14 cellular contexts compared by ENCODE assay signal in the genomic region with DNA sequence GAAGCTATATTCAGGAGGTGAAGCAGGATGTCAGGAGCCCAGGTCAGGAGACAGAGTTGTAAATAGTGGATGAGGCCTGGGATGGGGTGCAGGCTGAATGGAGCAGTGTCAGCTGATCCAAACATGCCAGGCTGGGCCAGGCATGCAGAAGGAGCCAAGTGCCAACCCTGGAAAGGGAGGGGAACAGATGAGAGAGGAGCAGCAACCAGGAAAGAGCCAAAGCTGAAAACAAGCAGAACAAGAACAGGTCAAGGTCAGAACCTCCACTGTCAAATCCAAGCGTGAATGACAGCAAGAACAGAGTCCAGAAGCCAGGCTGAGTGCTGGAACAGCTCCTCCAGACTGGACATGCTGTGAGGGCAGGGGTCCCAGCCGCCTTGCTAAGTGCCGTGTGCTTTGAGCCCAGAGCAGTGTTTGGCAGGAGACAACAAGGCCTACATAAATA. TPM values are rescaled to one million over a fixed set of nuclear protein-coding genes. Genes with fewer than 3 reads are reported as not detected.
DNase-seq lines count a peak whose midpoint lies in the region; ATAC-seq and TF ChIP-seq lines count a peak whose summit lies in the region.
"Had no signal": no experiment of that assay in that cellular context is flagged by ENCODE, and none has a peak within 500 bp of the region (broad histone marks: within the 10 kb centered on the region; RNA-seq: fewer than 3 reads in every experiment).

No MANE protein-coding gene starts in this region.

- intact Hi-C loops in left ventricle myocardium inferior (cut with micrococcal nuclease) (no loop called here), ovary (cut with DNase I) (no loop called here)

- H3K4me1 ChIP-seq in left ventricle myocardium inferior: peaks cover 14% of the 10 kb centered on the region
- H3K4me1 ChIP-seq in ovary (ENCODE audit: insufficient read depth): peaks cover 5% of the 10 kb centered on the region
- H3K4me1 ChIP-seq: SJCRH30 had no signal

- H3K27ac Mint-ChIP-seq in neural crest cell (ENCODE audit: unreplicated experiment) (peak overlapping the region; percentile 59), type B pancreatic cell (peak overlapping the region; percentile 29)
- H3K27ac Mint-ChIP-seq: mesothelial cell of epicardium had no signal

- peaks cover 13% of the 10 kb centered on the region for H3K9me3 ChIP-seq in left ventricle myocardium inferior (replicated peaks)
- no peaks in the 10 kb centered on the region for H3K9me3 ChIP-seq in ovary
- H3K9me3 ChIP-seq: SJCRH30 had no signal

- H3K36me3 ChIP-seq in left ventricle myocardium inferior: no peaks in the 10 kb centered on the region
- H3K36me3 ChIP-seq in ovary: no peaks in the 10 kb centered on the region
- H3K36me3 ChIP-seq: SJCRH30 had no signal

- no peak overlapping the region for H3K4me3 ChIP-seq in left ventricle myocardium inferior
- no peak overlapping the region for H3K4me3 ChIP-seq in ovary
- H3K4me3 ChIP-seq: SJCRH30 had no signal

- ATAC-seq in GM21528 (IDR thresholded peaks at IDR 0.05; ENCODE audit: low FRiP score, unreplicated experiment) (no peak), HG03108 (IDR thresholded peaks at IDR 0.05; ENCODE audit: unreplicated experiment) (no peak)

- TF ChIP-seq POLR2A in ovary (IDR thresholded peaks at IDR 0.05): no peak

- H3K27me3 ChIP-seq in left ventricle myocardium inferior (ENCODE audit: low read depth): no peaks in the 10 kb centered on the region
- H3K27me3 ChIP-seq in ovary: no peaks in the 10 kb centered on the region
- H3K27me3 ChIP-seq: SJCRH30 had no signal

- peak overlapping the region; percentile 52 for H3K27ac ChIP-seq in caudate nucleus (ENCODE audit: low read depth, low read length)
- H3K27ac ChIP-seq in left ventricle myocardium inferior (replicated peaks): peak overlapping the region; percentile 92
- H3K27ac ChIP-seq in ovary: no peak overlapping the region
- H3K27ac ChIP-seq: SJCRH30 had no signal

- H3K4me3 Mint-ChIP-seq in neural crest cell (no peak overlapping the region), type B pancreatic cell (no peak overlapping the region)
- H3K4me3 Mint-ChIP-seq: mesothelial cell of epicardium had no signal

- 63 to 78% (median 76%) methylated on average over 3 of the region's 3 CpGs for WGBS in ovary, 3 donors

- H3K9me3 Mint-ChIP-seq in neural crest cell: peaks cover 11% of the 10 kb centered on the region
- peaks cover 7% of the 10 kb centered on the region for H3K9me3 Mint-ChIP-seq in type B pancreatic cell

- H3K4me1 Mint-ChIP-seq in neural crest cell: no peaks in the 10 kb centered on the region
- H3K4me1 Mint-ChIP-seq in type B pancreatic cell (ENCODE audit: unreplicated experiment): peaks cover 9% of the 10 kb centered on the region

- H3K36me3 Mint-ChIP-seq in neural crest cell (ENCODE audit: low read depth) (no peaks in the 10 kb centered on the region), type B pancreatic cell (peaks cover 5% of the 10 kb centered on the region)
- H3K36me3 Mint-ChIP-seq: mesothelial cell of epicardium had no signal

- TF ChIP-seq CTCF in left ventricle myocardium inferior (IDR thresholded peaks at IDR 0.05; ENCODE audit: borderline replicate concordance) (no peak), neural crest cell (conservative IDR thresholded peaks at IDR 0.05) (no peak), type B pancreatic cell (conservative IDR thresholded peaks at IDR 0.05) (no peak), ovary (IDR thresholded peaks at IDR 0.05) (no peak)

- TF ChIP-seq EP300 in ovary (IDR thresholded peaks at IDR 0.05): no peak

- peak in 13 of 61 donors; percentile 6 to 41 (median 17) for DNase-seq in caudate nucleus (lab: John Stamatoyannopoulos, UW)
- DNase-seq in left ventricle myocardium inferior: peak; percentile 60
- DNase-seq in neural crest cell (ENCODE audit: low read depth, low spot score): no peak
- no peak for DNase-seq in type B pancreatic cell (ENCODE audit: extremely low spot score, unreplicated experiment)
- DNase-seq in ovary: no peak
- DNase-seq in NCI-H2107 treated with DMSO at 0.1 percent for 48 hours (lab: John Stamatoyannopoulos, UW; ENCODE audit: unreplicated experiment): no peak
- DNase-seq: activated naive CD4-positive, alpha-beta T cell treated with anti-CD3 and anti-CD28 coated beads, Interleukin-2, amount 50 U/mL, for 16 hours; NCI-H187; NCI-H510A; SJCRH30; stimulated activated CD4-positive, alpha-beta T cell treated with anti-CD3 and anti-CD28 coated beads, Interleukin-2, amount 100 ng/mL, for 24 hours had no signal

- H3K27me3 Mint-ChIP-seq in neural crest cell (ENCODE audit: low read depth): no peaks in the 10 kb centered on the region
- H3K27me3 Mint-ChIP-seq in type B pancreatic cell: no peaks in the 10 kb centered on the region

RNA-seq across cellular contexts. Expression of gene PPP1CB, which starts 49.2 kb away (rescaled TPM):
- total RNA-seq in left ventricle myocardium inferior: 461 TPM
- 163 and 176 TPM in 2 replicates for total RNA-seq in neural crest cell
- 222 and 227 TPM in 2 replicates for total RNA-seq in type B pancreatic cell (ENCODE audit: low replicate concordance)
- 100 to 1,000 TPM; 229 to 421 (median 313) TPM for total RNA-seq in ovary
- 10 to 100 TPM; 90.9 to 97.8 TPM for polyA plus RNA-seq in ovary

Comparison
In these comparisons a context has a peak if more than half of its experiments do, and no peak if none do; other contexts are left out.
1. H3K27ac ChIP-seq: peak in caudate nucleus (single experiment) and left ventricle myocardium inferior (single experiment); none in ovary (0 of 2).